Comparison of ENCODE assay signal across 28 cellular contexts in genomic region chr16:9898555-9898954, GRCh38.
"Had no signal": no experiment of that assay in that cellular context is flagged by ENCODE, and none has a peak within 500 bp of the region (broad histone marks: within the 10 kb centered on the region; RNA-seq: fewer than 3 reads in every experiment).

No MANE protein-coding gene starts in this region.

- H3K4me2 ChIP-seq: neural progenitor cell had no signal

- H3K4me3 ChIP-seq: lower lobe of right lung, neural progenitor cell, ovary, prostate gland, skin epidermis, suprapubic skin, thoracic aorta, tibial artery, upper lobe of right lung had no signal

- H3K9ac ChIP-seq: neural progenitor cell had no signal

- H3K27ac ChIP-seq: lower lobe of right lung, neural progenitor cell, neutrophil, ovary, prostate gland, skin epidermis, suprapubic skin, thoracic aorta, tibial artery, upper lobe of right lung had no signal

- H3K9me3 ChIP-seq: lower lobe of right lung, neutrophil, ovary, prostate gland, suprapubic skin, thoracic aorta, tibial artery, upper lobe of right lung had no signal

- DNase-seq: hippocampal formation; kidney glomerular epithelial cell; left cardiac atrium; lower lobe of right lung; mammary epithelial cell; mesendoderm; naive B cell; natural killer cell; nephron progenitor cell; ovary; retina; right cardiac atrium; stimulated activated CD4-positive, alpha-beta T cell treated with anti-CD3 and anti-CD28 coated beads, Interleukin-12 subunit alpha, Interleukin-12 subunit beta, amount 100 ng/mL, for 4 hours; stimulated activated CD4-positive, alpha-beta T cell treated with anti-CD3 and anti-CD28 coated beads, Interleukin-15, amount 100 ng/mL, for 24 hours; stimulated activated CD4-positive, alpha-beta T cell treated with anti-CD3 and anti-CD28 coated beads, Interleukin-2, amount 100 ng/mL, for 24 hours; stimulated activated CD4-positive, alpha-beta T cell treated with anti-CD3 and anti-CD28 coated beads, Interleukin-4, amount 100 ng/mL, for 1 hour; stimulated activated naive B cell treated with anti-CD40 and anti-IgM and Interleukin-4, amounts not matched to agents 10 μg/mL and 1 μg/mL and 100 μg/mL, for 72 hours; tibial artery; trophoblast cell; upper lobe of right lung had no signal

- ATAC-seq: left cardiac atrium; left lobe of liver; lower lobe of right lung; natural killer cell; right cardiac atrium; sciatic nerve; stimulated activated naive B cell treated with anti-CD40 and anti-IgM and Interleukin-4, amounts not matched to agents 10 μg/mL and 1 μg/mL and 100 μg/mL, for 72 hours; upper lobe of right lung had no signal

- H3K36me3 ChIP-seq: lower lobe of right lung, neural progenitor cell, neutrophil, ovary, prostate gland, suprapubic skin, thoracic aorta, tibial artery, upper lobe of right lung had no signal

- H3K4me1 ChIP-seq: lower lobe of right lung, neural progenitor cell, prostate gland, suprapubic skin, tibial artery, upper lobe of right lung had no signal

- H3K27me3 ChIP-seq: neural progenitor cell, neutrophil, ovary, suprapubic skin, tibial artery, upper lobe of right lung had no signal

- H2AFZ ChIP-seq: neural progenitor cell had no signal
